ENCODE assay signal across 16 cellular contexts in genomic region chr10:92913973-92914372, GRCh38.
"Had no signal": no experiment of that assay in that cellular context is flagged by ENCODE, and none has a peak within 500 bp of the region (broad histone marks: within the 10 kb centered on the region; RNA-seq: fewer than 3 reads in every experiment).

No MANE protein-coding gene starts in this region.

- H3K27ac ChIP-seq: coronary artery, gastroesophageal sphincter, hepatocyte, pancreas, prostate gland, stomach, thyroid gland, upper lobe of left lung, vagina had no signal

- H3K4me1 ChIP-seq: gastroesophageal sphincter, pancreas, prostate gland, stomach, thyroid gland, upper lobe of left lung, vagina had no signal

- FAIRE-seq: bronchial epithelial cell, endothelial cell of umbilical vein had no signal

- H3K36me3 ChIP-seq: pancreas, prostate gland, thyroid gland, vagina had no signal

- H3K4me2 ChIP-seq: hepatocyte, smooth muscle cell had no signal

- H3K27me3 ChIP-seq: dorsolateral prefrontal cortex, gastroesophageal sphincter, hepatocyte, pancreas, stomach, thyroid gland, upper lobe of left lung, vagina had no signal

- DNase-seq: activated effector memory CD4-positive, alpha-beta T cell treated with Interleukin-2 at 50 U/mL for 16 hours; cerebellar nuclear complex; left ventricle myocardium inferior had no signal

- H3K79me2 ChIP-seq: hepatocyte had no signal

- H3K9me3 ChIP-seq: gastroesophageal sphincter, left ventricle myocardium inferior, pancreas, prostate gland, stomach, thyroid gland, upper lobe of left lung, vagina had no signal

- H3K4me3 ChIP-seq: coronary artery, dorsolateral prefrontal cortex, gastroesophageal sphincter, hepatocyte, left ventricle myocardium inferior, pancreas, prostate gland, smooth muscle cell, stomach, thyroid gland, upper lobe of left lung, vagina had no signal

- ATAC-seq: gastroesophageal sphincter had no signal

- H2AFZ ChIP-seq: hepatocyte had no signal
